Comparison of ENCODE assay signal across 16 cellular contexts in the genomic region with DNA sequence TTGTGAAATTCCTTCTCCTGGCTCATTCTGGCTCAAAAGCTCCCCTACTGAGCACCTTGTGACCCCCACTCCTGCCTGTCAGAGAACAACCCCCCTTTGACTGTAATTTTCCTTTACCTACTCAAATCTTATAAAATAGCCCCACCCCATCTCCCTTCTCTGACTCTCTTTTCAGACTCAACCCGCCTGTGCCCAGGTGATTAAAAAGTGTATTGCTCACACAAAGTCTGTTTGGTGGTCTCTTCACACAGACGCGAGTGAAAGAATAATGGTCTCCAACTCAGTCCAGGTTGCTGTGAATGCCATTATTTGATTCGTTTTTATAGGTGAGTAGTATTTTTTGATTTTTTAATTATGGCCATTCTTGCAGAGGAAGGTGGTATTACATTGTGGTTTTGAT.
A peak's percentile ranks its signal among the peaks of the same experiment; 100 is the strongest.
DNase-seq lines count a peak whose midpoint lies in the region; ATAC-seq lines count a peak whose summit lies in the region.
"Had no signal": no experiment of that assay in that cellular context is flagged by ENCODE, and none has a peak within 500 bp of the region (broad histone marks: within the 10 kb centered on the region; RNA-seq: fewer than 3 reads in every experiment).

No MANE protein-coding gene starts in this region.

- peak overlapping the region; percentile 74 for H3K56ac ChIP-seq in mesendoderm (ENCODE audit: low read length)

- H3K4me3 ChIP-seq in H7 (ENCODE audit: insufficient read depth, low read depth, low read length) = peak overlapping the region; percentile 14; the same call in 1 of the 2 replicates
- H3K4me3 ChIP-seq in HUES64 (ENCODE audit: low read length) = peak overlapping the region; percentile 37
- H3K4me3 ChIP-seq in mesendoderm (ENCODE audit: low read length) = peak overlapping the region; percentile 28
- H3K4me3 ChIP-seq: A549; BLaER1 treated with 17β-estradiol and CSF1 and Interleukin-3, amounts not matched to agents 10 nM and 100 nM had no signal

- no peak overlapping the region for H4K8ac ChIP-seq in mesendoderm (ENCODE audit: low read depth, low read length)

- H2AK5ac ChIP-seq in mesendoderm (ENCODE audit: low read length) = no peak overlapping the region

- H3K9ac ChIP-seq in HUES64 (ENCODE audit: low read depth, low read length) (no peak overlapping the region), mesendoderm (ENCODE audit: low read length) (peak overlapping the region; percentile 61)
- H3K9ac ChIP-seq: BLaER1 treated with 17β-estradiol and CSF1 and Interleukin-3, amounts not matched to agents 10 nM and 100 nM had no signal

- H3K27ac ChIP-seq in HUES64 (ENCODE audit: low read depth, low read length) = no peak overlapping the region
- peak overlapping the region; percentile 83 for H3K27ac ChIP-seq in mesendoderm (ENCODE audit: low read depth, low read length)
- H3K27ac ChIP-seq: 22Rv1; A549; BLaER1 treated with 17β-estradiol and CSF1 and Interleukin-3, amounts not matched to agents 10 nM and 100 nM; C4-2B had no signal

- H3K4me1 ChIP-seq in HUES64 (ENCODE audit: insufficient read depth, low read length) (0 out of 2 replicates have a peak, but pooled peaks cover 4% of the 10 kb centered on the region), mesendoderm (ENCODE audit: control insufficient read depth, low read depth, low read length) (no peaks in the 10 kb centered on the region)
- H3K4me1 ChIP-seq: A549; BLaER1 treated with 17β-estradiol and CSF1 and Interleukin-3, amounts not matched to agents 10 nM and 100 nM; Caco-2 had no signal

- no peak for ATAC-seq in sciatic nerve
- ATAC-seq: A549; CD8-positive, alpha-beta T cell had no signal

- intact Hi-C loops in sciatic nerve (cut with DNase I) = no loop called here

- H3K4ac ChIP-seq in mesendoderm (ENCODE audit: low read depth, low read length) = no peak overlapping the region

- H3K27me3 ChIP-seq in H7 (ENCODE audit: control insufficient read depth, insufficient read depth, low read length) (no peaks in the 10 kb centered on the region), HUES64 (ENCODE audit: insufficient read depth, low read length) (no peaks in the 10 kb centered on the region), mesendoderm (ENCODE audit: insufficient read depth, low read length, poor library complexity) (no peaks in the 10 kb centered on the region)
- H3K27me3 ChIP-seq: BLaER1 treated with 17β-estradiol and CSF1 and Interleukin-3, amounts not matched to agents 10 nM and 100 nM had no signal

- peak overlapping the region; percentile 87 for H2BK5ac ChIP-seq in mesendoderm (ENCODE audit: low read length)

- no peaks in the 10 kb centered on the region for H3K79me1 ChIP-seq in mesendoderm (ENCODE audit: low read length)

- no peak for DNase-seq in H7
- peak; percentile 60 for DNase-seq in mesendoderm
- DNase-seq in RPMI8226 = no peak
- DNase-seq in sciatic nerve (ENCODE audit: low spot score) = no peak
- DNase-seq: AML-193; Caco-2; Calu3; CD4-positive, alpha-beta T cell; CD8-positive, alpha-beta T cell; DMS79 treated with DMSO at 0.1 percent for 48 hours; GF-D8 had no signal

- no peak overlapping the region for H4K5ac ChIP-seq in mesendoderm (ENCODE audit: low read length)

- H3K4me2 ChIP-seq in mesendoderm (ENCODE audit: low read length) = no peak overlapping the region
- H3K4me2 ChIP-seq: A549; BLaER1 treated with 17β-estradiol and CSF1 and Interleukin-3, amounts not matched to agents 10 nM and 100 nM had no signal

- H3K18ac ChIP-seq in mesendoderm (ENCODE audit: low read length) = peak overlapping the region; percentile 40

- no peak overlapping the region for H3K23ac ChIP-seq in mesendoderm (ENCODE audit: low read length)

- no peak overlapping the region for H2BK120ac ChIP-seq in mesendoderm (ENCODE audit: low read depth, low read length)

- WGBS in HUES64 = 43% methylated on average over 4 of the region's 4 CpGs
- no CpG with 5 or more reads among the region's 4 CpGs for WGBS in mesendoderm (ENCODE audit: extremely low coverage, insufficient coverage, low lambda C conversion rate)

- H3K9me3 ChIP-seq in HUES64 (ENCODE audit: insufficient read depth, low read depth, low read length) = 0 out of 2 replicates have a peak, but pooled peaks cover 3% of the 10 kb centered on the region
- H3K9me3 ChIP-seq: A549; BLaER1 treated with 17β-estradiol and CSF1 and Interleukin-3, amounts not matched to agents 10 nM and 100 nM; Caco-2 had no signal

- no peaks in the 10 kb centered on the region for H3K36me3 ChIP-seq in H7 (replicated peaks; ENCODE audit: control insufficient read depth, insufficient read depth, low read length)
- no peaks in the 10 kb centered on the region for H3K36me3 ChIP-seq in HUES64 (ENCODE audit: insufficient read depth, low read length)
- H3K36me3 ChIP-seq in mesendoderm (ENCODE audit: control insufficient read depth, insufficient read depth, low read length) = no peaks in the 10 kb centered on the region
- H3K36me3 ChIP-seq: BLaER1 treated with 17β-estradiol and CSF1 and Interleukin-3, amounts not matched to agents 10 nM and 100 nM had no signal

- no peak overlapping the region for H2BK15ac ChIP-seq in mesendoderm (replicated peaks; ENCODE audit: low read depth)

- peaks cover 12% of the 10 kb centered on the region for H3K79me2 ChIP-seq in mesendoderm (ENCODE audit: control insufficient read depth, insufficient read depth, low read length)
